1 cellular context compared by ENCODE assay signal in the genomic region with DNA sequence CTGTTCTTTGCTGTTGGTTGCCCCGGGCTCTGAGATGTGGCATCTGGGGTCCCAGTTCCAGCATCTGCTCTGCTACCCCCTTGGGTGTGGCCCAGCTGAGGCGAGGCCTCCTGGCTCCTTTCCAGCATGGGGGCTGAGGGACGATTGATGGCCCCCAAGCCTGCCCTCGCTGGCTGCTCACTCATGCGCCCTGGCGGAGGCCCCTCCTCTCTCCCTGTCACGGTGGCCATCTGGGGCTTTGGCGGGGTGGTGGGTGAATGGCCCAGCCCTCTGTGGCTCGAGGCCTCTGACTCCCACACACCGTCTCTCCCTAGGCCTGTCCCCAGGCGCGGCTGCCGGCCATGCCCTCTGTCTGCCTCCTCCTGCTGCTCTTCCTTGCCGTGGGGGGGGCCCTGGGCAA.
A peak's percentile ranks its signal among the peaks of the same experiment; 100 is the strongest.
TF ChIP-seq lines count a peak whose summit lies in the region.

No MANE protein-coding gene starts in this region.

TF ChIP-seq in HepG2, 621 proteins besides CTCF, POLR2A, EP300 and RAD21:
- TF ChIP-seq, protein P1, sequence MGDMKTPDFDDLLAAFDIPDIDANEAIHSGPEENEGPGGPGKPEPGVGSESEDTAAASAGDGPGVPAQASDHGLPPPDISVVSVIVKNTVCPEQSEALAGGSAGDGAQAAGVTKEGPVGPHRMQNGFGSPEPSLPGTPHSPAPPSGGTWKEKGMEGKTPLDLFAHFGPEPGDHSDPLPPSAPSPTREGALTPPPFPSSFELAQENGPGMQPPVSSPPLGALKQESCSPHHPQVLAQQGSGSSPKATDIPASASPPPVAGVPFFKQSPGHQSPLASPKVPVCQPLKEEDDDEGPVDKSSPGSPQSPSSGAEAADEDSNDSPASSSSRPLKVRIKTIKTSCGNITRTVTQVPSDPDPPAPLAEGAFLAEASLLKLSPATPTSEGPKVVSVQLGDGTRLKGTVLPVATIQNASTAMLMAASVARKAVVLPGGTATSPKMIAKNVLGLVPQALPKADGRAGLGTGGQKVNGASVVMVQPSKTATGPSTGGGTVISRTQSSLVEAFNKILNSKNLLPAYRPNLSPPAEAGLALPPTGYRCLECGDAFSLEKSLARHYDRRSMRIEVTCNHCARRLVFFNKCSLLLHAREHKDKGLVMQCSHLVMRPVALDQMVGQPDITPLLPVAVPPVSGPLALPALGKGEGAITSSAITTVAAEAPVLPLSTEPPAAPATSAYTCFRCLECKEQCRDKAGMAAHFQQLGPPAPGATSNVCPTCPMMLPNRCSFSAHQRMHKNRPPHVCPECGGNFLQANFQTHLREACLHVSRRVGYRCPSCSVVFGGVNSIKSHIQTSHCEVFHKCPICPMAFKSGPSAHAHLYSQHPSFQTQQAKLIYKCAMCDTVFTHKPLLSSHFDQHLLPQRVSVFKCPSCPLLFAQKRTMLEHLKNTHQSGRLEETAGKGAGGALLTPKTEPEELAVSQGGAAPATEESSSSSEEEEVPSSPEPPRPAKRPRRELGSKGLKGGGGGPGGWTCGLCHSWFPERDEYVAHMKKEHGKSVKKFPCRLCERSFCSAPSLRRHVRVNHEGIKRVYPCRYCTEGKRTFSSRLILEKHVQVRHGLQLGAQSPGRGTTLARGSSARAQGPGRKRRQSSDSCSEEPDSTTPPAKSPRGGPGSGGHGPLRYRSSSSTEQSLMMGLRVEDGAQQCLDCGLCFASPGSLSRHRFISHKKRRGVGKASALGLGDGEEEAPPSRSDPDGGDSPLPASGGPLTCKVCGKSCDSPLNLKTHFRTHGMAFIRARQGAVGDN (CRISPR knock-in tag; IDR thresholded peaks at IDR 0.05) = peak; percentile 21; the same call in 1 of the 2 replicates
- TF ChIP-seq ZNF713 (CRISPR knock-in tag; IDR thresholded peaks at IDR 0.05) = no peak
